26 cellular contexts compared by ENCODE assay signal in genomic region chr20:55649254-55649653, GRCh38.
DNase-seq lines count a peak whose midpoint lies in the region; ATAC-seq and TF ChIP-seq lines count a peak whose summit lies in the region.
"Had no signal": no experiment of that assay in that cellular context is flagged by ENCODE, and none has a peak within 500 bp of the region (broad histone marks: within the 10 kb centered on the region; RNA-seq: fewer than 3 reads in every experiment).

No MANE protein-coding gene starts in this region.

- no peak overlapping the region for H3K4me3 Mint-ChIP-seq in neural progenitor cell
- no peak overlapping the region for H3K4me3 Mint-ChIP-seq in activated T-helper 2 cell treated with anti-CD3 and anti-CD28 coated beads, Interferon-gamma antibody, Interleukin-2, Interleukin-4, amounts not matched to agents 10 μg/mL and 5 μg/mL and 100 μg/mL, durations not matched to agents 14 hours and 24 hours and 36 hours (ENCODE audit: low read depth)
- H3K4me3 Mint-ChIP-seq in naive thymus-derived CD8-positive, alpha-beta T cell: no peak overlapping the region
- H3K4me3 Mint-ChIP-seq: CD14-positive monocyte; CD8-positive, alpha-beta memory T cell had no signal

- no peaks in the 10 kb centered on the region for H3K27me3 Mint-ChIP-seq in neural progenitor cell (ENCODE audit: insufficient read depth, low read depth)
- H3K27me3 Mint-ChIP-seq in activated T-helper 2 cell treated with anti-CD3 and anti-CD28 coated beads, Interferon-gamma antibody, Interleukin-2, Interleukin-4, amounts not matched to agents 10 μg/mL and 5 μg/mL and 100 μg/mL, durations not matched to agents 14 hours and 24 hours and 36 hours (ENCODE audit: low read depth): no peaks in the 10 kb centered on the region
- peaks cover 0 to 3% (median 0%) of the 10 kb centered on the region in 5 donors for H3K27me3 Mint-ChIP-seq in naive thymus-derived CD8-positive, alpha-beta T cell
- H3K27me3 Mint-ChIP-seq: CD8-positive, alpha-beta memory T cell had no signal

- H3K27me3 ChIP-seq in RWPE2 (ENCODE audit: insufficient read depth, poor library complexity, severe bottlenecking) (peaks cover 9% of the 10 kb centered on the region), neural progenitor cell (no peaks in the 10 kb centered on the region), A673 (replicated peaks; ENCODE audit: insufficient read depth, low read depth, low read length, poor library complexity) (no peaks in the 10 kb centered on the region)
- H3K27me3 ChIP-seq: BE2C, SJSA1 had no signal

- TF ChIP-seq CTCF in RWPE2 (IDR thresholded peaks at IDR 0.05; ENCODE audit: poor library complexity, severe bottlenecking) (no peak), neural progenitor cell (IDR thresholded peaks at IDR 0.05) (no peak), A673 (conservative IDR thresholded peaks at IDR 0.05; ENCODE audit: low read depth, low read length) (no peak)

- H3K9me3 ChIP-seq in RWPE2 (ENCODE audit: severe bottlenecking) (no peaks in the 10 kb centered on the region), neural progenitor cell (ENCODE audit: low read depth) (no peaks in the 10 kb centered on the region), A673 (ENCODE audit: low read depth, low read length, poor library complexity, severe bottlenecking) (peaks cover 21% of the 10 kb centered on the region)
- H3K9me3 ChIP-seq: BE2C had no signal

- CTCF ChIA-PET in A673 (lab: Charles Lee): no interaction called here

- no peak overlapping the region for H2AFZ ChIP-seq in neural progenitor cell (replicated peaks)
- H2AFZ ChIP-seq: PC-9 had no signal

- peaks cover 4% of the 10 kb centered on the region for H3K4me1 Mint-ChIP-seq in neural progenitor cell
- H3K4me1 Mint-ChIP-seq in activated T-helper 2 cell treated with anti-CD3 and anti-CD28 coated beads, Interferon-gamma antibody, Interleukin-2, Interleukin-4, amounts not matched to agents 10 μg/mL and 5 μg/mL and 100 μg/mL, durations not matched to agents 14 hours and 24 hours and 36 hours (ENCODE audit: low read depth): no peaks in the 10 kb centered on the region
- no peaks in the 10 kb centered on the region for H3K4me1 Mint-ChIP-seq in naive thymus-derived CD8-positive, alpha-beta T cell
- H3K4me1 Mint-ChIP-seq: CD14-positive monocyte; CD8-positive, alpha-beta memory T cell had no signal

- no peak overlapping the region for H3K27ac ChIP-seq in RWPE2 (ENCODE audit: poor library complexity, severe bottlenecking)
- H3K27ac ChIP-seq in neural progenitor cell: peak overlapping the region; percentile 47
- H3K27ac ChIP-seq in A673 (ENCODE audit: low read depth, low read length, poor library complexity, severe bottlenecking): no peak overlapping the region
- H3K27ac ChIP-seq: PC-9, SJSA1 had no signal

- H3K36me3 Mint-ChIP-seq in neural progenitor cell: no peaks in the 10 kb centered on the region
- H3K36me3 Mint-ChIP-seq in activated T-helper 2 cell treated with anti-CD3 and anti-CD28 coated beads, Interferon-gamma antibody, Interleukin-2, Interleukin-4, amounts not matched to agents 10 μg/mL and 5 μg/mL and 100 μg/mL, durations not matched to agents 14 hours and 24 hours and 36 hours (ENCODE audit: low read depth): no peaks in the 10 kb centered on the region
- H3K36me3 Mint-ChIP-seq in naive thymus-derived CD8-positive, alpha-beta T cell: no peaks in the 10 kb centered on the region
- H3K36me3 Mint-ChIP-seq: CD14-positive monocyte; CD8-positive, alpha-beta memory T cell had no signal

- H3K36me3 ChIP-seq in RWPE2 (ENCODE audit: low read depth) (no peaks in the 10 kb centered on the region), neural progenitor cell (no peaks in the 10 kb centered on the region), A673 (ENCODE audit: insufficient read depth, low read length, poor library complexity, severe bottlenecking) (no peaks in the 10 kb centered on the region)
- H3K36me3 ChIP-seq: BE2C, SJSA1 had no signal

- H3K4me2 ChIP-seq in neural progenitor cell: peak overlapping the region; percentile 55
- H3K4me2 ChIP-seq: PC-9 had no signal

- no peak for DNase-seq in RWPE2 (ENCODE audit: low spot score)
- peak; percentile 5 to 6 for DNase-seq in hippocampal formation (lab: John Stamatoyannopoulos, UW)
- DNase-seq in neural progenitor cell (ENCODE audit: low spot score): peak; percentile 43
- DNase-seq in superior temporal gyrus (ENCODE audit: extremely low spot score): peak; percentile 56
- no peak for DNase-seq in activated T-helper 2 cell treated with anti-CD3 and anti-CD28 coated beads, Interferon-gamma antibody, Interleukin-2, Interleukin-4, amounts not matched to agents 10 μg/mL and 5 μg/mL and 100 μg/mL, durations not matched to agents 14 hours and 24 hours and 36 hours (ENCODE audit: low spot score)
- no peak for DNase-seq in A673 (ENCODE audit: low spot score)
- DNase-seq in cortex of kidney (lab: John Stamatoyannopoulos, UW): no peak
- no peak for DNase-seq in naive thymus-derived CD8-positive, alpha-beta T cell
- DNase-seq: BE2C; Calu3; CD8-positive, alpha-beta memory T cell; DND-41; KBM-7; MV-4-11; NCI-H1105; NCI-H1436 treated with DMSO at 0.1 percent for 48 hours; NCI-H187 treated with DMSO at 0.1 percent for 48 hours; NCI-H2171 treated with DMSO at 0.1 percent for 48 hours; NCI-H524 treated with DMSO at 0.1 percent for 48 hours; NCI-H82; NK-92 treated with Interleukin-12 subunit alpha and Interleukin-12 subunit beta, amount 100 ng/mL, for 24 hours; PC-9; Right ventricle myocardium superior had no signal

- intact Hi-C loops in activated T-helper 2 cell treated with anti-CD3 and anti-CD28 coated beads, Interferon-gamma antibody, Interleukin-2, Interleukin-4, amounts not matched to agents 10 μg/mL and 5 μg/mL and 100 μg/mL, durations not matched to agents 14 hours and 24 hours and 36 hours (cut with micrococcal nuclease): no loop called here
- intact Hi-C loops in A673 (cut with micrococcal nuclease; ENCODE audit: unreplicated experiment): no loop called here

- H4K20me1 ChIP-seq in neural progenitor cell (ENCODE audit: low read depth): no peaks in the 10 kb centered on the region

- H3K9ac ChIP-seq in neural progenitor cell: no peak overlapping the region

- POLR2A ChIA-PET in A673 (lab: Charles Lee; ENCODE audit: low non-redundant PET): no interaction called here
- POLR2A ChIA-PET in naive thymus-derived CD8-positive, alpha-beta T cell (lab: Charles Lee): interaction anchor here (0.6 kb wide), 1 partner anchor 1172 kb away, joined by 3 read pairs; no protein-coding TSS in a partner anchor

- peak; percentile 26; the same call in 1 of the 3 replicates for ATAC-seq in RWPE2 (ENCODE audit: low read depth)
- no peak for ATAC-seq in naive thymus-derived CD8-positive, alpha-beta T cell
- ATAC-seq: HCT116 had no signal

- no peaks in the 10 kb centered on the region for H3F3A ChIP-seq in neural progenitor cell (ENCODE audit: low read depth)

- H3K79me2 ChIP-seq in neural progenitor cell (ENCODE audit: low read depth): no peaks in the 10 kb centered on the region

- H3K4me3 ChIP-seq in RWPE2 (ENCODE audit: severe bottlenecking) (no peak overlapping the region), neural progenitor cell (no peak overlapping the region), A673 (ENCODE audit: low read depth, low read length, poor library complexity, severe bottlenecking) (no peak overlapping the region)
- H3K4me3 ChIP-seq: PC-9, SJSA1 had no signal

- H3K27ac Mint-ChIP-seq in neural progenitor cell: no peak overlapping the region
- no peak overlapping the region for H3K27ac Mint-ChIP-seq in activated T-helper 2 cell treated with anti-CD3 and anti-CD28 coated beads, Interferon-gamma antibody, Interleukin-2, Interleukin-4, amounts not matched to agents 10 μg/mL and 5 μg/mL and 100 μg/mL, durations not matched to agents 14 hours and 24 hours and 36 hours
- H3K27ac Mint-ChIP-seq in naive thymus-derived CD8-positive, alpha-beta T cell: no peak overlapping the region
- H3K27ac Mint-ChIP-seq: CD14-positive monocyte; CD8-positive, alpha-beta memory T cell had no signal

- no TSS peak for BruUV-seq in A673 (replicated peaks; lab: Mats Ljungman, UMichigan)

- no peaks in the 10 kb centered on the region for H3K4me1 ChIP-seq in RWPE2 (ENCODE audit: insufficient read depth, poor library complexity, severe bottlenecking)
- peaks cover 10% of the 10 kb centered on the region for H3K4me1 ChIP-seq in neural progenitor cell
- no peaks in the 10 kb centered on the region for H3K4me1 ChIP-seq in A673 (ENCODE audit: insufficient read depth, low read length, poor library complexity, severe bottlenecking)
- H3K4me1 ChIP-seq: BE2C, SJSA1 had no signal

- H3K9me3 Mint-ChIP-seq in neural progenitor cell: no peaks in the 10 kb centered on the region
- H3K9me3 Mint-ChIP-seq in activated T-helper 2 cell treated with anti-CD3 and anti-CD28 coated beads, Interferon-gamma antibody, Interleukin-2, Interleukin-4, amounts not matched to agents 10 μg/mL and 5 μg/mL and 100 μg/mL, durations not matched to agents 14 hours and 24 hours and 36 hours: peaks cover 42% of the 10 kb centered on the region
- H3K9me3 Mint-ChIP-seq in naive thymus-derived CD8-positive, alpha-beta T cell: peaks cover 0 to 27% (median 0%) of the 10 kb centered on the region in 9 donors

Comparison
In these comparisons a context has a peak if more than half of its experiments do, and no peak if none do; other contexts are left out.
1. DNase-seq: peak in hippocampal formation (2 of 2), neural progenitor cell (single experiment) and superior temporal gyrus (single experiment); none in RWPE2 (single experiment), activated T-helper 2 cell treated with anti-CD3 and anti-CD28 coated beads, Interferon-gamma antibody, Interleukin-2, Interleukin-4, amounts not matched to agents 10 μg/mL and 5 μg/mL and 100 μg/mL, durations not matched to agents 14 hours and 24 hours and 36 hours (single experiment), A673 (single experiment), cortex of kidney (single experiment) and naive thymus-derived CD8-positive, alpha-beta T cell (0 of 10).